In genomic region chr12:121536929-121537813, GRCh38 we compare ENCODE assay signal across 1 cellular context.
TF ChIP-seq lines count a peak whose summit lies in the region.

No MANE protein-coding gene starts in this region.

TF ChIP-seq in H1, 55 proteins besides CTCF, POLR2A, EP300 and RAD21:
- no peak; a peak in 1 of 4 replicates for TF ChIP-seq SIN3A (conservative IDR thresholded peaks at IDR 0.05 in 1 of 2, IDR thresholded peaks at IDR 0.05 in 1 of 2; ENCODE audit: low read depth in 1 of 2, low read length in 2 of 2)
- TF ChIP-seq NRF1 (IDR thresholded peaks at IDR 0.05; ENCODE audit: low read depth, low read length), result no peak
- no peak for TF ChIP-seq POU5F1 (IDR thresholded peaks at IDR 0.05; ENCODE audit: low read depth, low read length)
- TF ChIP-seq KDM4A (IDR thresholded peaks at IDR 0.05; ENCODE audit: low read depth, low read length, severe bottlenecking), result peak; percentile 9
- TF ChIP-seq MAX (IDR thresholded peaks at IDR 0.05), result peak; percentile 43
